16 cellular contexts compared by ENCODE assay signal in genomic region chr1:81125672-81126071, GRCh38.
"Had no signal": no experiment of that assay in that cellular context is flagged by ENCODE, and none has a peak within 500 bp of the region (broad histone marks: within the 10 kb centered on the region; RNA-seq: fewer than 3 reads in every experiment).

No MANE protein-coding gene starts in this region.

- H3K4me1 Mint-ChIP-seq: activated CD4-positive, alpha-beta T cell treated with anti-CD3 and anti-CD28 coated beads, Interleukin-2, amount 10 ng/mL, durations not matched to agents 7 days and 5 days; activated naive CD8-positive, alpha-beta T cell treated with anti-CD3 and anti-CD28 coated beads, Interleukin-2, amount 10 ng/mL, durations not matched to agents 7 days and 5 days; natural killer cell; stimulated activated naive B cell treated with anti-CD40 and anti-IgM and Interleukin-4, amounts not matched to agents 10 μg/mL and 1 μg/mL and 100 μg/mL, for 72 hours had no signal

- DNase-seq: activated CD4-positive, alpha-beta T cell treated with anti-CD3 and anti-CD28 coated beads, Interleukin-2, amount 10 ng/mL, durations not matched to agents 7 days and 5 days; activated CD4-positive, CD25-positive, alpha-beta regulatory T cell; activated CD8-positive, alpha-beta memory T cell treated with anti-CD3 and anti-CD28 coated beads for 24 hours; activated naive CD8-positive, alpha-beta T cell treated with anti-CD3 and anti-CD28 coated beads, Interleukin-2, amount 10 ng/mL, durations not matched to agents 7 days and 5 days; anterior cingulate cortex; cerebellar nuclear complex; effector memory CD8-positive, alpha-beta T cell; islet precursor cell; left lung; natural killer cell; occipital lobe; stimulated activated CD4-positive, alpha-beta T cell treated with anti-CD3 and anti-CD28 coated beads, Interleukin-2, amount 100 ng/mL, for 48 hours; stimulated activated naive B cell treated with anti-CD40 and anti-IgM and Interleukin-4, amounts not matched to agents 10 μg/mL and 1 μg/mL and 100 μg/mL, for 72 hours; T-helper 2 cell had no signal

- H3K27me3 Mint-ChIP-seq: activated CD4-positive, alpha-beta T cell treated with anti-CD3 and anti-CD28 coated beads, Interleukin-2, amount 10 ng/mL, durations not matched to agents 7 days and 5 days; activated naive CD8-positive, alpha-beta T cell treated with anti-CD3 and anti-CD28 coated beads, Interleukin-2, amount 10 ng/mL, durations not matched to agents 7 days and 5 days; dendritic cell treated with granulocyte-macrophage colony-stimulating factor and Interleukin-4, amounts not matched to agents 40 ng/mL and 50 ng/mL, for 4 days; effector memory CD8-positive, alpha-beta T cell; stimulated activated naive B cell treated with anti-CD40 and anti-IgM and Interleukin-4, amounts not matched to agents 10 μg/mL and 1 μg/mL and 100 μg/mL, for 72 hours had no signal

- H3K4me3 Mint-ChIP-seq: activated CD4-positive, alpha-beta T cell treated with anti-CD3 and anti-CD28 coated beads, Interleukin-2, amount 10 ng/mL, durations not matched to agents 7 days and 5 days; activated naive CD8-positive, alpha-beta T cell treated with anti-CD3 and anti-CD28 coated beads, Interleukin-2, amount 10 ng/mL, durations not matched to agents 7 days and 5 days; activated T-helper 1 cell treated with anti-CD3 and anti-CD28 coated beads, Interleukin-12 subunit alpha, Interleukin-12 subunit beta, Interleukin-2, Interleukin-4 antibody, amounts not matched to agents 30 ng/mL and 10 ng/mL and 1 ng/mL, durations not matched to agents 14 hours and 24 hours and 36 hours; dendritic cell treated with granulocyte-macrophage colony-stimulating factor and Interleukin-4, amounts not matched to agents 40 ng/mL and 50 ng/mL, for 4 days; effector memory CD8-positive, alpha-beta T cell; natural killer cell; stimulated activated naive B cell treated with anti-CD40 and anti-IgM and Interleukin-4, amounts not matched to agents 10 μg/mL and 1 μg/mL and 100 μg/mL, for 72 hours had no signal

- H3K36me3 Mint-ChIP-seq: activated naive CD8-positive, alpha-beta T cell treated with anti-CD3 and anti-CD28 coated beads, Interleukin-2, amount 10 ng/mL, durations not matched to agents 7 days and 5 days; natural killer cell; stimulated activated naive B cell treated with anti-CD40 and anti-IgM and Interleukin-4, amounts not matched to agents 10 μg/mL and 1 μg/mL and 100 μg/mL, for 72 hours had no signal

- H3K27ac Mint-ChIP-seq: activated CD4-positive, alpha-beta T cell treated with anti-CD3 and anti-CD28 coated beads, Interleukin-2, amount 10 ng/mL, durations not matched to agents 7 days and 5 days; activated naive CD8-positive, alpha-beta T cell treated with anti-CD3 and anti-CD28 coated beads, Interleukin-2, amount 10 ng/mL, durations not matched to agents 7 days and 5 days; activated T-helper 1 cell treated with anti-CD3 and anti-CD28 coated beads, Interleukin-12 subunit alpha, Interleukin-12 subunit beta, Interleukin-2, Interleukin-4 antibody, amounts not matched to agents 30 ng/mL and 10 ng/mL and 1 ng/mL, durations not matched to agents 14 hours and 24 hours and 36 hours; dendritic cell treated with granulocyte-macrophage colony-stimulating factor and Interleukin-4, amounts not matched to agents 40 ng/mL and 50 ng/mL, for 4 days; effector memory CD8-positive, alpha-beta T cell; natural killer cell; stimulated activated naive B cell treated with anti-CD40 and anti-IgM and Interleukin-4, amounts not matched to agents 10 μg/mL and 1 μg/mL and 100 μg/mL, for 72 hours had no signal
